Comparison of ENCODE assay signal across 8 cellular contexts in genomic region chr4:174714393-174715211, GRCh38.
DNase-seq lines count a peak whose midpoint lies in the region; ATAC-seq and TF ChIP-seq lines count a peak whose summit lies in the region.

No MANE protein-coding gene starts in this region.

- TF ChIP-seq CTCF in thyroid gland (IDR thresholded peaks at IDR 0.05): peak in 3 of 6 experiments; percentile 21 to 42 (median 28)

- H3K27me3 ChIP-seq in thyroid gland: no peaks in the 10 kb centered on the region

- no peak for TF ChIP-seq POLR2A in thyroid gland (IDR thresholded peaks at IDR 0.05)

- no peaks in the 10 kb centered on the region for H3K36me3 ChIP-seq in thyroid gland

- ATAC-seq in GM18519 (IDR thresholded peaks at IDR 0.05; ENCODE audit: low FRiP score, unreplicated experiment) (peak; percentile 90), HG02885 (IDR thresholded peaks at IDR 0.05; ENCODE audit: poor library complexity, unreplicated experiment) (peak; percentile 99)

- no peak overlapping the region for H3K4me3 ChIP-seq in thyroid gland (replicated peaks in 1 of 3)

- no peak overlapping the region for H3K27ac ChIP-seq in thyroid gland

- no peaks in the 10 kb centered on the region for H3K9me3 ChIP-seq in thyroid gland

- intact Hi-C loops in thyroid gland (cut with DNase I): no loop called here

- WGBS in thyroid gland, 2 donors: 53 to 55% methylated on average over 8 of the region's 8 CpGs

- H3K4me1 ChIP-seq in thyroid gland: no peaks in the 10 kb centered on the region

- DNase-seq in DMS 273 (lab: John Stamatoyannopoulos, UW; ENCODE audit: unreplicated experiment): peak; percentile 45
- no peak for DNase-seq in DMS 273 treated with DMSO at 0.1 percent for 48 hours (lab: John Stamatoyannopoulos, UW)
- peak; percentile 17 for DNase-seq in NCI-H2029 treated with DMSO at 0.1 percent for 48 hours (lab: John Stamatoyannopoulos, UW)
- DNase-seq in amniotic stem cell (lab: John Stamatoyannopoulos, UW): peak; percentile 24
- DNase-seq in kidney glomerular epithelial cell (lab: John Stamatoyannopoulos, UW): peak; percentile 30
- DNase-seq in thyroid gland: no peak

Comparison
In these comparisons a context has a peak if more than half of its experiments do, and no peak if none do; other contexts are left out.
1. DNase-seq: peak in DMS 273 (single experiment), NCI-H2029 treated with DMSO at 0.1 percent for 48 hours (single experiment), amniotic stem cell (single experiment) and kidney glomerular epithelial cell (single experiment); none in DMS 273 treated with DMSO at 0.1 percent for 48 hours (single experiment) and thyroid gland (0 of 2).